20 cellular contexts compared by ENCODE assay signal in the genomic region with DNA sequence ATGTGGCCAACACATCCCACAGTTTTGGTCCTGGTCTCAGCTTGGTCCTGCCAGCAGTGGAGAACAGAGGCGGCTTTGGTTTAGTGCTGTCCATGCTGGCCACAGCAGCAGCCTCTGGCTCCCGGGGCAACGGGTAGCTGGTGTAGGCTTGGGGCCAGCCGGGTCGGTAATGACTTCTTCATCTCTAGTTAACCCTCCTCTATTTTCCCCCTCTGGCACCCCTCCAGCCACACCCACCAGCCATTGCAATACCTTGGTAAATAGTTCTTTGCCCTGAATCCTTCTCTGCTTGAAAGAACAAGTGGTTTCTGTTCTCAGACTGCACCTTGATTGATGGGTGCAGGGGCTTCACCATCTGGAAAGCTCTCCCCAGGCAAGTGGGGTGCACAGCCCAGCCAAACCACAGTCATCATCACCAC. TPM values are rescaled to one million over a fixed set of nuclear protein-coding genes. Genes with fewer than 3 reads are reported as not detected.
DNase-seq lines count a peak whose midpoint lies in the region; ATAC-seq and TF ChIP-seq lines count a peak whose summit lies in the region.
"Had no signal": no experiment of that assay in that cellular context is flagged by ENCODE, and none has a peak within 500 bp of the region (broad histone marks: within the 10 kb centered on the region; RNA-seq: fewer than 3 reads in every experiment).

No MANE protein-coding gene starts in this region.

- BruUV-seq in Calu3 (replicated peaks; lab: Mats Ljungman, UMichigan) = no TSS peak

- H4K91ac ChIP-seq in neuronal stem cell (ENCODE audit: low read depth, low read length, poor library complexity) = no peak overlapping the region

- H3K27ac Mint-ChIP-seq in Calu3 (ENCODE audit: unreplicated experiment) (peak overlapping the region; percentile 69), activated B cell treated with CpG ODN at 0.5 μM for 24 hours (no peak overlapping the region)
- H3K27ac Mint-ChIP-seq: endodermal cell; natural killer cell treated with Interleukin-12 subunit alpha and Interleukin-12 subunit beta and Interleukin-15 and Interleukin-18, amount 100 ng/mL, for 72 hours; T-cell had no signal

- H3K4me3 ChIP-seq in neuronal stem cell (ENCODE audit: low read length in 2 of 2) (no peak overlapping the region), left ventricle myocardium inferior (no peak overlapping the region)
- H3K4me3 ChIP-seq: heart right ventricle, prostate gland, spleen, thoracic aorta had no signal

- H2BK15ac ChIP-seq in neuronal stem cell (ENCODE audit: low read length) = no peak overlapping the region

- no peak for ATAC-seq in activated B cell treated with CpG ODN at 0.5 μM for 24 hours (ENCODE audit: low read depth)
- ATAC-seq: natural killer cell treated with Interleukin-12 subunit alpha and Interleukin-12 subunit beta and Interleukin-15 and Interleukin-18, amount 100 ng/mL, for 72 hours; T-cell had no signal

- intact Hi-C loops in Calu3 (cut with micrococcal nuclease; ENCODE audit: unreplicated experiment) (loop anchor here (2.0 to 10.0 kb wide), 5 partner anchors 70 to 296 kb away; no protein-coding TSS in a partner anchor), activated B cell treated with CpG ODN at 0.5 μM for 24 hours (cut with micrococcal nuclease) (loop anchor here (1.0 to 10.0 kb wide), 10 partner anchors 88 to 875 kb away; partner anchors contain the start of genes GALNT1 and INO80C), left ventricle myocardium inferior (cut with micrococcal nuclease) (loop anchor here (10.0 kb wide), 1 partner anchor 176 kb away; the partner anchor contains the start of gene GALNT1)

- H3K9me3 ChIP-seq in neuronal stem cell (replicated peaks in 1 of 2; ENCODE audit: control insufficient read depth in 2 of 2, insufficient read depth in 1 of 2, low read depth in 1 of 2, low read length in 2 of 2) = peaks cover 0 to 2% of the 10 kb centered on the region in 2 donors
- H3K9me3 ChIP-seq in left ventricle myocardium inferior (replicated peaks) = no peaks in the 10 kb centered on the region
- H3K9me3 ChIP-seq: heart right ventricle, prostate gland, spleen, thoracic aorta had no signal

- no peaks in the 10 kb centered on the region for H3K36me3 ChIP-seq in neuronal stem cell (replicated peaks in 1 of 2; ENCODE audit: control insufficient read depth in 2 of 2, insufficient read depth in 2 of 2, low read length in 2 of 2)
- H3K36me3 ChIP-seq in left ventricle myocardium inferior = no peaks in the 10 kb centered on the region
- H3K36me3 ChIP-seq: heart right ventricle, prostate gland, spleen, thoracic aorta had no signal

- peak; percentile 74 for DNase-seq in Calu3
- DNase-seq in HT-29 (ENCODE audit: low spot score) = peak; percentile 2
- no peak for DNase-seq in activated B cell treated with CpG ODN at 0.5 μM for 24 hours
- no peak for DNase-seq in neuronal stem cell (ENCODE audit: low spot score)
- no peak for DNase-seq in NCI-H345 treated with DMSO at 0.1 percent for 48 hours (lab: John Stamatoyannopoulos, UW; ENCODE audit: unreplicated experiment)
- DNase-seq in left ventricle myocardium inferior = no peak
- DNase-seq in stimulated activated CD4-positive, alpha-beta T cell treated with anti-CD3 and anti-CD28 coated beads, Interleukin-15, amount 100 ng/mL, for 24 hours = no peak
- no peak for DNase-seq in NCI-H2029 treated with DMSO at 0.1 percent for 48 hours (lab: John Stamatoyannopoulos, UW)
- DNase-seq: activated CD4-positive, alpha-beta T cell treated with anti-CD3 and anti-CD28 coated beads, Interleukin-2, amount 50 U/mL, for 48 hours; activated naive CD4-positive, alpha-beta T cell treated with anti-CD3 and anti-CD28 coated beads, Interleukin-2, amount 50 U/mL, for 16 hours; activated T-cell treated with anti-CD3 and anti-CD28 coated beads, Interleukin-2, amount 50 U/mL, for 1 hour; endodermal cell; heart right ventricle; IMR-90; NCI-H774; spleen; T-cell had no signal

- H3K4me1 Mint-ChIP-seq in Calu3 (ENCODE audit: low read depth, unreplicated experiment) (peaks cover 50% of the 10 kb centered on the region), activated B cell treated with CpG ODN at 0.5 μM for 24 hours (peaks cover 47% of the 10 kb centered on the region)
- H3K4me1 Mint-ChIP-seq: endodermal cell had no signal

- H2AFZ ChIP-seq in neuronal stem cell (ENCODE audit: low read length) = no peak overlapping the region

- no peak overlapping the region for H3K4me2 ChIP-seq in neuronal stem cell (ENCODE audit: insufficient read depth, low read length, poor library complexity, severe bottlenecking)

- H3K27me3 Mint-ChIP-seq in Calu3 (ENCODE audit: unreplicated experiment) = no peaks in the 10 kb centered on the region
- no peaks in the 10 kb centered on the region for H3K27me3 Mint-ChIP-seq in activated B cell treated with CpG ODN at 0.5 μM for 24 hours

- H3K4me1 ChIP-seq in neuronal stem cell (ENCODE audit: control insufficient read depth in 2 of 2, insufficient read depth in 1 of 2, low read depth in 1 of 2, low read length in 2 of 2) (no peaks in the 10 kb centered on the region), left ventricle myocardium inferior (peaks cover 16% of the 10 kb centered on the region)
- H3K4me1 ChIP-seq: prostate gland had no signal

- H3K27ac ChIP-seq in neuronal stem cell (replicated peaks; ENCODE audit: low read length) (no peak overlapping the region), left ventricle myocardium inferior (replicated peaks) (no peak overlapping the region)
- H3K27ac ChIP-seq: heart right ventricle, prostate gland, spleen, thoracic aorta had no signal

- H4K8ac ChIP-seq in neuronal stem cell (ENCODE audit: low read depth, low read length) = peak overlapping the region; percentile 68

- H3K27me3 ChIP-seq in neuronal stem cell (ENCODE audit: control insufficient read depth in 3 of 3, insufficient read depth in 3 of 3, low read depth in 1 of 3, low read length in 3 of 3) (peaks cover 0 to 3% (median 0%) of the 10 kb centered on the region in 3 experiments), left ventricle myocardium inferior (ENCODE audit: low read depth) (no peaks in the 10 kb centered on the region)
- H3K27me3 ChIP-seq: heart right ventricle, spleen had no signal

- peak overlapping the region; percentile 35 for H3K18ac ChIP-seq in neuronal stem cell (ENCODE audit: low read length)

- H3K23ac ChIP-seq in neuronal stem cell (ENCODE audit: low read depth, low read length, poor library complexity) = no peak overlapping the region

- H2BK12ac ChIP-seq in neuronal stem cell (ENCODE audit: low read length) = no peak overlapping the region

- no peaks in the 10 kb centered on the region for H3K79me1 ChIP-seq in neuronal stem cell (ENCODE audit: low read depth, low read length)

- H3K4me3 Mint-ChIP-seq in Calu3 (ENCODE audit: low read depth, unreplicated experiment) (peak overlapping the region; percentile 47), activated B cell treated with CpG ODN at 0.5 μM for 24 hours (peak overlapping the region; percentile 24)
- H3K4me3 Mint-ChIP-seq: endodermal cell; natural killer cell treated with Interleukin-12 subunit alpha and Interleukin-12 subunit beta and Interleukin-15 and Interleukin-18, amount 100 ng/mL, for 72 hours; T-cell had no signal

- no peak for TF ChIP-seq CTCF in Calu3 (IDR thresholded peaks at IDR 0.05; ENCODE audit: unreplicated experiment)
- no peak for TF ChIP-seq CTCF in activated B cell treated with CpG ODN at 0.5 μM for 24 hours (IDR thresholded peaks at IDR 0.05)
- no peak for TF ChIP-seq CTCF in left ventricle myocardium inferior (IDR thresholded peaks at IDR 0.05; ENCODE audit: borderline replicate concordance)

- no peak overlapping the region for H3K4ac ChIP-seq in neuronal stem cell (ENCODE audit: low read length)

- H2BK5ac ChIP-seq in neuronal stem cell (ENCODE audit: low read length) = no peak overlapping the region

- H3K36me3 Mint-ChIP-seq in Calu3 (ENCODE audit: insufficient read depth, unreplicated experiment) (no peaks in the 10 kb centered on the region), activated B cell treated with CpG ODN at 0.5 μM for 24 hours (ENCODE audit: low read depth) (no peaks in the 10 kb centered on the region)
- H3K36me3 Mint-ChIP-seq: natural killer cell treated with Interleukin-12 subunit alpha and Interleukin-12 subunit beta and Interleukin-15 and Interleukin-18, amount 100 ng/mL, for 72 hours; T-cell had no signal

- POLR2A ChIA-PET in activated B cell treated with CpG ODN at 0.5 μM for 24 hours (lab: Charles Lee) = interaction anchor here (1.0 to 3.3 kb wide), 2 partner anchors 89 to 103 kb away, joined by 3 to 12 read pairs; partner anchors contain the start of gene INO80C

- CTCF ChIA-PET in Calu3 (lab: Charles Lee) (interaction anchor here (0.9 to 1.7 kb wide), 2 partner anchors 70 to 71 kb away, joined by 3 to 4 read pairs; no protein-coding TSS in a partner anchor), activated B cell treated with CpG ODN at 0.5 μM for 24 hours (lab: Charles Lee) (interaction anchor here (0.6 to 2.2 kb wide), 3 partner anchors 22 to 876 kb away, joined by 3 to 10 read pairs (median 3); partner anchors contain the start of gene INO80C)

- no peak overlapping the region for H3K14ac ChIP-seq in neuronal stem cell (ENCODE audit: low read length)

- H3K9ac ChIP-seq in neuronal stem cell (ENCODE audit: low read depth, low read length, poor library complexity) = no peak overlapping the region

- H2AK5ac ChIP-seq in neuronal stem cell (ENCODE audit: low read depth, low read length) = no peak overlapping the region

- H2BK120ac ChIP-seq in neuronal stem cell (ENCODE audit: low read depth, low read length) = no peak overlapping the region

- peaks cover 3% of the 10 kb centered on the region for H3K9me3 Mint-ChIP-seq in Calu3 (ENCODE audit: low read depth, unreplicated experiment)
- H3K9me3 Mint-ChIP-seq in activated B cell treated with CpG ODN at 0.5 μM for 24 hours = no peaks in the 10 kb centered on the region
- H3K9me3 Mint-ChIP-seq: endodermal cell; natural killer cell treated with Interleukin-12 subunit alpha and Interleukin-12 subunit beta and Interleukin-15 and Interleukin-18, amount 100 ng/mL, for 72 hours; T-cell had no signal

- WGBS in neuronal stem cell (ENCODE audit: extremely low coverage in 2 of 2, insufficient read length in 2 of 2, insufficient replicate concordance in 1 of 2), 2 donors = no CpG with 5 or more reads among the region's 5 CpGs

RNA-seq across cellular contexts. Expression of gene ZNF396, which starts 31.7 kb away (rescaled TPM):
- total RNA-seq in Calu3 (2022) (1.7 and 2.7 TPM in 2 replicates), activated B cell treated with CpG ODN at 0.5 μM for 24 hours (1.5 and 2.2 TPM in 2 replicates), left ventricle myocardium inferior (0.71 TPM)
- 0.03 TPM in 1 of 2 replicates, not detected in the other for total RNA-seq in HT-29 (2014; rRNA removed; shearing (Covaris generic))
- 1.2 TPM for polyA plus RNA-seq in neuronal stem cell (2013, experiment 1 of 2)
- 1.1 TPM for polyA plus RNA-seq in neuronal stem cell (2013, experiment 2 of 2)

Comparison
In these comparisons a context has a peak if more than half of its experiments do, and no peak if none do; other contexts are left out.
1. DNase-seq: peak in Calu3 (single experiment) and HT-29 (single experiment); none in activated B cell treated with CpG ODN at 0.5 μM for 24 hours (single experiment), neuronal stem cell (single experiment), NCI-H345 treated with DMSO at 0.1 percent for 48 hours (single experiment), left ventricle myocardium inferior (single experiment), stimulated activated CD4-positive, alpha-beta T cell treated with anti-CD3 and anti-CD28 coated beads, Interleukin-15, amount 100 ng/mL, for 24 hours (single experiment) and NCI-H2029 treated with DMSO at 0.1 percent for 48 hours (single experiment).